In the genomic region with DNA sequence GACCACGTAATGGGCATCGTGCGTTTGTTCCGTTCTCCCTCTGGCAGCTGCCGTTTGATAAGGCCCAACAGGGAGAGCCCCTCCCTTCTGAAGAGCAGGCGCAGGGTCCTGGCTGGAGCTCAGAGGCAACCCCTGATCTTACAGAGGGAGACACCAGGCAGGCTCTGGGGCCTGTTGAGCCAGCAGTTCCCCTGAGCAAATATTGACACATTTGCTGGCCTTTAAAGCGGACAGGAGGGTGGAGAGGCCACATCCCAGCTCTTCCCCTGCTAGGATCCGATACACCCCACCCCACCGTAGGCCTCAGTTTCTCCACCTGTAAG, we compare ENCODE assay signal across 8 cellular contexts. TPM values are rescaled to one million over a fixed set of nuclear protein-coding genes. Genes with fewer than 3 reads are reported as not detected.
DNase-seq lines count a peak whose midpoint lies in the region; ATAC-seq, FAIRE-seq and TF ChIP-seq lines count a peak whose summit lies in the region.

No MANE protein-coding gene starts in this region.

- no peak for TF ChIP-seq POLR2A in heart left ventricle (IDR thresholded peaks at IDR 0.05)

- intact Hi-C loops in heart left ventricle (cut with DNase I) (loop anchor here in 9 of 10 donors (2.0 to 10.0 kb wide), 7 partner anchors 31 to 425 kb away; a partner anchor contains a TSS), Right ventricle myocardium superior (cut with DNase I) (loop anchor here (2.0 to 5.0 kb wide), 3 partner anchors 33 to 417 kb away; no protein-coding TSS in a partner anchor)
- intact Hi-C loops in activated CD4-positive, alpha-beta memory T cell treated with anti-CD3 and anti-CD28 coated beads for 36 hours (cut with micrococcal nuclease), result loop anchor here (1.0 to 10.0 kb wide), 11 partner anchors 19 to 417 kb away; no protein-coding TSS in a partner anchor

- CTCF ChIA-PET in activated CD4-positive, alpha-beta memory T cell treated with anti-CD3 and anti-CD28 coated beads for 36 hours (lab: Charles Lee), result interaction anchor here (0.6 to 5.6 kb wide), 54 partner anchors 9 to 961 kb away, joined by 3 to 79 read pairs (median 5); a partner anchor contains a TSS

- peak overlapping the region in 9 of 12 donors; percentile 27 to 74 (median 64) for H3K4me3 ChIP-seq in heart left ventricle

- peak overlapping the region; percentile 96 for H3K27ac Mint-ChIP-seq in activated CD4-positive, alpha-beta memory T cell treated with anti-CD3 and anti-CD28 coated beads for 36 hours

- no peak for DNase-seq in heart left ventricle
- DNase-seq in Right ventricle myocardium superior, result no peak
- DNase-seq in activated CD4-positive, alpha-beta memory T cell treated with anti-CD3 and anti-CD28 coated beads for 36 hours, result no peak
- DNase-seq in left lobe of liver (ENCODE audit: low spot score), result peak; percentile 76
- peak; percentile 48 for DNase-seq in urothelium cell line (ENCODE audit: low spot score)

- peak in 1 of 12 donors; percentile 13 for TF ChIP-seq CTCF in heart left ventricle (IDR thresholded peaks at IDR 0.05)

- H3K9me3 ChIP-seq in heart left ventricle, result no peaks in the 10 kb centered on the region

- H3K27me3 ChIP-seq in heart left ventricle, result no peaks in the 10 kb centered on the region

- no peaks in the 10 kb centered on the region for H3K27me3 Mint-ChIP-seq in activated CD4-positive, alpha-beta memory T cell treated with anti-CD3 and anti-CD28 coated beads for 36 hours

- 32 to 36% (median 34%) methylated on average over 9 of the region's 9 CpGs for WGBS in heart left ventricle, 4 donors

- no peaks in the 10 kb centered on the region for H3K9me3 Mint-ChIP-seq in activated CD4-positive, alpha-beta memory T cell treated with anti-CD3 and anti-CD28 coated beads for 36 hours

- ATAC-seq in heart left ventricle (no peak), Right ventricle myocardium superior (ENCODE audit: poor library complexity) (no peak), left lobe of liver (peak; percentile 47), GM19324 (IDR thresholded peaks at IDR 0.05; ENCODE audit: low FRiP score, unreplicated experiment) (no peak), GM19351 (IDR thresholded peaks at IDR 0.05; ENCODE audit: unreplicated experiment) (no peak), GM21825 (IDR thresholded peaks at IDR 0.05; ENCODE audit: unreplicated experiment) (no peak)

- peak overlapping the region in 9 of 12 donors; percentile 39 to 99 (median 96) for H3K27ac ChIP-seq in heart left ventricle

- peak overlapping the region; percentile 85 for H3K4me3 Mint-ChIP-seq in activated CD4-positive, alpha-beta memory T cell treated with anti-CD3 and anti-CD28 coated beads for 36 hours

- peaks cover 38% of the 10 kb centered on the region for H3K4me1 Mint-ChIP-seq in activated CD4-positive, alpha-beta memory T cell treated with anti-CD3 and anti-CD28 coated beads for 36 hours (ENCODE audit: low read depth)

- no peaks in the 10 kb centered on the region for H3K36me3 Mint-ChIP-seq in activated CD4-positive, alpha-beta memory T cell treated with anti-CD3 and anti-CD28 coated beads for 36 hours

- no peak for FAIRE-seq in urothelium cell line (lab: Jason Lieb, UNC)

- POLR2A ChIA-PET in activated CD4-positive, alpha-beta memory T cell treated with anti-CD3 and anti-CD28 coated beads for 36 hours (lab: Charles Lee), result interaction anchor here (1.0 to 3.9 kb wide), 14 partner anchors 9 to 151 kb away, joined by 3 to 25 read pairs (median 6); a partner anchor contains a TSS

- peaks cover 19 to 44% (median 34%) of the 10 kb centered on the region in 12 donors for H3K4me1 ChIP-seq in heart left ventricle

- no peaks in the 10 kb centered on the region for H3K36me3 ChIP-seq in heart left ventricle

RNA-seq across cellular contexts. Expression of a gene that starts 11.8 kb away (rescaled TPM):
- total RNA-seq in heart left ventricle (10 to 100 TPM in 1 of 9 donors, 1 to 10 TPM in 6, under 1 TPM in 2; 0.31 to 11.9 (median 1.4) TPM), Right ventricle myocardium superior (1.5 TPM), left lobe of liver (12.6 TPM)
- 1 to 10 TPM in 1 of 2 donors, under 1 TPM in 1; 0.99 to 3.0 TPM for polyA plus RNA-seq in heart left ventricle
- 10 to 100 TPM; 11.1 to 13.0 TPM for total RNA-seq in activated CD4-positive, alpha-beta memory T cell treated with anti-CD3 and anti-CD28 coated beads for 36 hours

RNA-seq across cellular contexts. Expression of a gene that starts 12.5 kb away (rescaled TPM):
- under 1 TPM in 1 of 9 donors, not detected in 8; 0.07 TPM for total RNA-seq in heart left ventricle
- not detected for polyA plus RNA-seq in heart left ventricle
- total RNA-seq in Right ventricle myocardium superior, result not detected
- total RNA-seq in activated CD4-positive, alpha-beta memory T cell treated with anti-CD3 and anti-CD28 coated beads for 36 hours, result 1 to 10 TPM; 8.5 to 9.3 TPM
- not detected for total RNA-seq in left lobe of liver

RNA-seq across cellular contexts. Expression of a gene that starts 44.3 kb away (rescaled TPM):
- 10 to 100 TPM in 2 of 9 donors, 1 to 10 TPM in 7; 1.4 to 60.5 (median 3.8) TPM for total RNA-seq in heart left ventricle
- polyA plus RNA-seq in heart left ventricle, result 1 to 10 TPM; 1.3 to 4.6 TPM
- total RNA-seq in Right ventricle myocardium superior, result 4.1 TPM
- total RNA-seq in activated CD4-positive, alpha-beta memory T cell treated with anti-CD3 and anti-CD28 coated beads for 36 hours, result 100 to 1,000 TPM; 714 to 727 TPM
- total RNA-seq in left lobe of liver, result 4.5 TPM

RNA-seq across cellular contexts. Expression of a gene that starts 50.1 kb away (rescaled TPM):
- 1 to 10 TPM in 2 of 9 donors, under 1 TPM in 6, not detected in 1; 0.09 to 8.7 (median 0.38) TPM for total RNA-seq in heart left ventricle
- under 1 TPM; 0.24 to 0.38 TPM for polyA plus RNA-seq in heart left ventricle
- 0.75 TPM for total RNA-seq in Right ventricle myocardium superior
- total RNA-seq in activated CD4-positive, alpha-beta memory T cell treated with anti-CD3 and anti-CD28 coated beads for 36 hours, result 100 to 1,000 TPM; 306 to 310 TPM
- total RNA-seq in left lobe of liver, result 1.1 TPM

Comparison
In these comparisons a context has a peak if more than half of its experiments do, and no peak if none do; other contexts are left out.
1. DNase-seq: peak in left lobe of liver (single experiment) and urothelium cell line (single experiment); none in heart left ventricle (0 of 5), Right ventricle myocardium superior (single experiment) and activated CD4-positive, alpha-beta memory T cell treated with anti-CD3 and anti-CD28 coated beads for 36 hours (single experiment).
2. RNA of a gene that starts 44.3 kb away (total RNA-seq): 714 to 727 TPM in activated CD4-positive, alpha-beta memory T cell treated with anti-CD3 and anti-CD28 coated beads for 36 hours; 4.5 TPM in left lobe of liver (single experiment), 4.1 TPM in Right ventricle myocardium superior (single experiment) and 1.4 to 60.5 TPM in heart left ventricle; every median in the first group is over 10 times any median in the second.